1 cellular context compared by ENCODE assay signal in genomic region chr7:91140982-91141381, GRCh38.
TF ChIP-seq lines count a peak whose summit lies in the region.

No MANE protein-coding gene starts in this region.

TF ChIP-seq in WTC11, 78 proteins besides CTCF, POLR2A, EP300 and RAD21 (continued from another document):
- TF ChIP-seq, protein P1, sequence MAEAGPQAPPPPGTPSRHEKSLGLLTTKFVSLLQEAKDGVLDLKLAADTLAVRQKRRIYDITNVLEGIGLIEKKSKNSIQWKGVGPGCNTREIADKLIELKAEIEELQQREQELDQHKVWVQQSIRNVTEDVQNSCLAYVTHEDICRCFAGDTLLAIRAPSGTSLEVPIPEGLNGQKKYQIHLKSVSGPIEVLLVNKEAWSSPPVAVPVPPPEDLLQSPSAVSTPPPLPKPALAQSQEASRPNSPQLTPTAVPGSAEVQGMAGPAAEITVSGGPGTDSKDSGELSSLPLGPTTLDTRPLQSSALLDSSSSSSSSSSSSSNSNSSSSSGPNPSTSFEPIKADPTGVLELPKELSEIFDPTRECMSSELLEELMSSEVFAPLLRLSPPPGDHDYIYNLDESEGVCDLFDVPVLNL (CRISPR knock-in tag; IDR thresholded peaks at IDR 0.05; ENCODE audit: borderline replicate concordance, low read depth), result no peak
- TF ChIP-seq TEAD1 (CRISPR knock-in tag; IDR thresholded peaks at IDR 0.05) (no peak), CREM (CRISPR knock-in tag; IDR thresholded peaks at IDR 0.05) (no peak), OVOL2 (CRISPR knock-in tag; IDR thresholded peaks at IDR 0.05; ENCODE audit: borderline replicate concordance) (no peak), NFATC4 (CRISPR knock-in tag; IDR thresholded peaks at IDR 0.05) (no peak), ATF3 (CRISPR knock-in tag; conservative IDR thresholded peaks at IDR 0.05) (no peak), ZBTB43 (CRISPR knock-in tag; IDR thresholded peaks at IDR 0.05) (no peak), CREB1 (CRISPR knock-in tag; IDR thresholded peaks at IDR 0.05) (no peak), MLX (CRISPR knock-in tag; IDR thresholded peaks at IDR 0.05) (no peak)
